In the genomic region with DNA sequence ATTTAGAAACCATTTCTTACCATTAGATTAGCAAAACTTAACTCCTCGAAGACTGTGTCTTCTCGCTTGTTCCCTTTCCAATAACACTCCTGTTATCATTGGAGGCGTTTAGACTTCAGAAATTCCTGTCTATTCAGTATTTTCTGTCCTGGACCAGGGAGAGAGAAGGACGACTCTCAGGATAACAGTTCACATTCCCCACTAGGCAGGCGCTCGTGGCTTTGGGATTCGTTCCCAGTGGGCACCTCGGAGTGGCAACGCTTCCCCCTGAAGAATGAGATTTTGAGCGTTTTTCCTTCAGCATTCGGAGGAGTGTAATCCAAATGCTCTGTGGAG, we compare ENCODE assay signal across 8 cellular contexts. TPM values are rescaled to one million over a fixed set of nuclear protein-coding genes. Genes with fewer than 3 reads are reported as not detected.
DNase-seq lines count a peak whose midpoint lies in the region; ATAC-seq, FAIRE-seq and TF ChIP-seq lines count a peak whose summit lies in the region.

No MANE protein-coding gene starts in this region.

- H3K27ac Mint-ChIP-seq in activated B cell treated with CpG ODN at 0.5 μM for 24 hours, result peak overlapping the region; percentile 83

- H3K36me3 ChIP-seq in iPS-20b (ENCODE audit: insufficient read depth, low read depth, low read length), result peaks cover 7% of the 10 kb centered on the region

- H3K27me3 ChIP-seq in iPS-20b (ENCODE audit: insufficient read depth, low read length), result no peaks in the 10 kb centered on the region

- peak overlapping the region; percentile 79 for H3K4me3 ChIP-seq in A549
- H3K4me3 ChIP-seq in iPS-20b (ENCODE audit: low read length), result peak overlapping the region; percentile 78

- POLR2A ChIA-PET in A549 (lab: Yijun Ruan, JAX) (interaction anchor here (1.0 to 2.6 kb wide), 2 partner anchors 19 to 52 kb away, joined by 8 to 18 read pairs; partner anchors contain the start of genes ZNF224 and ZNF226), activated B cell treated with CpG ODN at 0.5 μM for 24 hours (lab: Charles Lee) (interaction anchor here (0.8 to 2.6 kb wide), 4 partner anchors 18 to 177 kb away, joined by 4 to 19 read pairs (median 7); partner anchors contain the start of genes ZNF224, ZNF226 and ZNF45)

- no peak for TF ChIP-seq POLR2A in A549 (IDR thresholded peaks at IDR 0.05; ENCODE audit: low read length)

- no peak for TF ChIP-seq CTCF in A549 (IDR thresholded peaks at IDR 0.05)
- no peak for TF ChIP-seq CTCF in activated B cell treated with CpG ODN at 0.5 μM for 24 hours (IDR thresholded peaks at IDR 0.05)

- intact Hi-C loops in activated B cell treated with CpG ODN at 0.5 μM for 24 hours (cut with micrococcal nuclease), result loop anchor here (1.0 to 5.0 kb wide), 10 partner anchors 18 to 285 kb away; partner anchors contain the start of genes ZNF224, ZNF226, ZNF227 and ZNF230

- WGBS in A549 (ENCODE audit: missing lambda C conversion rate), result under 1% methylated on average over 11 of the region's 11 CpGs

- CTCF ChIA-PET in A549 (lab: Yijun Ruan, JAX) (interaction anchor here (1.4 kb wide), 1 partner anchor 18 kb away, joined by 4 read pairs; no protein-coding TSS in a partner anchor), activated B cell treated with CpG ODN at 0.5 μM for 24 hours (lab: Charles Lee) (no interaction called here)

- peaks cover 17% of the 10 kb centered on the region for H3K9me3 Mint-ChIP-seq in activated B cell treated with CpG ODN at 0.5 μM for 24 hours

- H3K4me1 ChIP-seq in A549 (no peaks in the 10 kb centered on the region), iPS-20b (ENCODE audit: insufficient read depth, low read length) (no peaks in the 10 kb centered on the region)

- no peaks in the 10 kb centered on the region for H3K27me3 Mint-ChIP-seq in activated B cell treated with CpG ODN at 0.5 μM for 24 hours

- H3K36me3 Mint-ChIP-seq in activated B cell treated with CpG ODN at 0.5 μM for 24 hours (ENCODE audit: low read depth), result peaks cover 38% of the 10 kb centered on the region

- no peak for TF ChIP-seq RAD21 in A549 (conservative IDR thresholded peaks at IDR 0.05 in 1 of 2, IDR thresholded peaks at IDR 0.05 in 1 of 2)

- peak overlapping the region; percentile 83 for H3K4me2 ChIP-seq in A549

- H3K4me1 Mint-ChIP-seq in activated B cell treated with CpG ODN at 0.5 μM for 24 hours, result peaks cover 31% of the 10 kb centered on the region

- no peak for TF ChIP-seq EP300 in A549 (IDR thresholded peaks at IDR 0.05)

- H3K27ac ChIP-seq in A549 (peak overlapping the region; percentile 63 to 75), iPS-20b (ENCODE audit: low read length) (no peak overlapping the region), temporal lobe (ENCODE audit: low read depth, low read length) (peak overlapping the region; percentile 33)

- H3K9ac ChIP-seq in iPS-20b (ENCODE audit: low read depth, low read length), result peak overlapping the region; percentile 64

- peak overlapping the region; percentile 97 for H3K4me3 Mint-ChIP-seq in activated B cell treated with CpG ODN at 0.5 μM for 24 hours

- H3K9me3 ChIP-seq in A549 (peaks cover 43% of the 10 kb centered on the region), iPS-20b (ENCODE audit: insufficient read depth, low read depth, low read length) (peaks cover 21% of the 10 kb centered on the region)

- DNase-seq in A549 (ENCODE audit: low read depth in 1 of 2, low spot score in 1 of 2) (no peak), activated B cell treated with CpG ODN at 0.5 μM for 24 hours (no peak), nucleus accumbens (lab: John Stamatoyannopoulos, UW) (no peak), medulla oblongata (ENCODE audit: extremely low spot score) (no peak), GDM1 (lab: John Stamatoyannopoulos, UW) (no peak)

- ATAC-seq in A549, result peak; percentile 44 to 54; a peak in 4 of 6 replicates
- peak; percentile 9 for ATAC-seq in GM21786 (IDR thresholded peaks at IDR 0.05; ENCODE audit: unreplicated experiment)
- no peak for ATAC-seq in activated B cell treated with CpG ODN at 0.5 μM for 24 hours (ENCODE audit: low read depth)

- FAIRE-seq in A549 (lab: Jason Lieb, UNC), result no peak

TF ChIP-seq in A549, 52 proteins besides CTCF, POLR2A, EP300 and RAD21 (continues in another document):
- TF ChIP-seq EHMT2 (IDR thresholded peaks at IDR 0.05; ENCODE audit: low read depth) (no peak), PHF8 (IDR thresholded peaks at IDR 0.05; ENCODE audit: borderline replicate concordance, low read depth) (no peak), RNF2 (IDR thresholded peaks at IDR 0.05; ENCODE audit: borderline replicate concordance, low read depth) (no peak), REST (IDR thresholded peaks at IDR 0.05) (no peak), HOXB5 (CRISPR knock-in tag; IDR thresholded peaks at IDR 0.05) (no peak)
- TF ChIP-seq, protein P1, sequence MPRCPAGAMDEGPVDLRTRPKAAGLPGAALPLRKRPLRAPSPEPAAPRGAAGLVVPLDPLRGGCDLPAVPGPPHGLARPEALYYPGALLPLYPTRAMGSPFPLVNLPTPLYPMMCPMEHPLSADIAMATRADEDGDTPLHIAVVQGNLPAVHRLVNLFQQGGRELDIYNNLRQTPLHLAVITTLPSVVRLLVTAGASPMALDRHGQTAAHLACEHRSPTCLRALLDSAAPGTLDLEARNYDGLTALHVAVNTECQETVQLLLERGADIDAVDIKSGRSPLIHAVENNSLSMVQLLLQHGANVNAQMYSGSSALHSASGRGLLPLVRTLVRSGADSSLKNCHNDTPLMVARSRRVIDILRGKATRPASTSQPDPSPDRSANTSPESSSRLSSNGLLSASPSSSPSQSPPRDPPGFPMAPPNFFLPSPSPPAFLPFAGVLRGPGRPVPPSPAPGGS (IDR thresholded peaks at IDR 0.05), result 0 out of 3 replicates have a peak, but pooled peaks have one; percentile 16

RNA-seq across cellular contexts. Expression of gene ZNF225, which starts 0.4 kb away (rescaled TPM):
- polyA plus RNA-seq in A549 (2011; rRNA removed), result 4.3 TPM in 2 replicates
- polyA plus RNA-seq in A549 (2012; cell fraction: cytosol; rRNA removed), result 0.47 and 0.49 TPM in 2 replicates
- 0.52 and 0.89 TPM in 2 replicates for polyA plus RNA-seq in A549 (2012; cell fraction: nucleus; rRNA removed)
- polyA plus RNA-seq in A549 (2017; fragmentation: RNase III; extraction: RNeasy Plus Mini Kit Qiagen cat#74134 plus additional on column Dnase treatment), result 3.3 to 3.7 TPM (median 3.3 TPM) in 3 replicates
- polyA minus RNA-seq in A549 (2011; rRNA and poly(A)+ RNA removed), result 3.7 and 3.9 TPM in 2 replicates
- 7.9 and 9.2 TPM in 2 replicates for total RNA-seq in activated B cell treated with CpG ODN at 0.5 μM for 24 hours
- total RNA-seq in temporal lobe, result 11.3 TPM

RNA-seq across cellular contexts. Expression of gene ZNF224, which starts 18.6 kb away (rescaled TPM):
- 22.3 and 25.0 TPM in 2 replicates for polyA plus RNA-seq in A549 (2011; rRNA removed)
- 6.5 and 6.6 TPM in 2 replicates for polyA plus RNA-seq in A549 (2012; cell fraction: cytosol; rRNA removed)
- 10.3 and 14.1 TPM in 2 replicates for polyA plus RNA-seq in A549 (2012; cell fraction: nucleus; rRNA removed)
- 17.0 to 21.0 TPM (median 17.1 TPM) in 3 replicates for polyA plus RNA-seq in A549 (2017; fragmentation: RNase III; extraction: RNeasy Plus Mini Kit Qiagen cat#74134 plus additional on column Dnase treatment)
- 21.9 and 25.1 TPM in 2 replicates for polyA minus RNA-seq in A549 (2011; rRNA and poly(A)+ RNA removed)
- total RNA-seq in activated B cell treated with CpG ODN at 0.5 μM for 24 hours, result 49.2 and 53.3 TPM in 2 replicates
- total RNA-seq in temporal lobe, result 26.3 TPM

RNA-seq across cellular contexts. Expression of gene ZNF234, which starts 28.6 kb away (rescaled TPM):
- polyA plus RNA-seq in A549 (2011; rRNA removed), result 5.8 and 6.2 TPM in 2 replicates
- polyA plus RNA-seq in A549 (2012; cell fraction: cytosol; rRNA removed), result 1.0 and 1.2 TPM in 2 replicates
- 2.0 and 4.2 TPM in 2 replicates for polyA plus RNA-seq in A549 (2012; cell fraction: nucleus; rRNA removed)
- polyA plus RNA-seq in A549 (2017; fragmentation: RNase III; extraction: RNeasy Plus Mini Kit Qiagen cat#74134 plus additional on column Dnase treatment), result 4.7 to 5.4 TPM (median 5.1 TPM) in 3 replicates
- 5.9 and 7.0 TPM in 2 replicates for polyA minus RNA-seq in A549 (2011; rRNA and poly(A)+ RNA removed)
- 14.8 and 18.8 TPM in 2 replicates for total RNA-seq in activated B cell treated with CpG ODN at 0.5 μM for 24 hours
- 20.2 TPM for total RNA-seq in temporal lobe

RNA-seq across cellular contexts. Expression of gene ZNF284, which starts 40.8 kb away (rescaled TPM):
- polyA plus RNA-seq in A549 (2011; rRNA removed) (1.0 and 1.2 TPM in 2 replicates), A549 (2017; fragmentation: RNase III; extraction: RNeasy Plus Mini Kit Qiagen cat#74134 plus additional on column Dnase treatment) (0.81 to 1.1 TPM (median 1.0 TPM) in 3 replicates)
- 0.21 and 0.23 TPM in 2 replicates for polyA plus RNA-seq in A549 (2012; cell fraction: cytosol; rRNA removed)
- 0.19 and 0.37 TPM in 2 replicates for polyA plus RNA-seq in A549 (2012; cell fraction: nucleus; rRNA removed)
- polyA minus RNA-seq in A549 (2011; rRNA and poly(A)+ RNA removed), result 1.6 and 1.7 TPM in 2 replicates
- total RNA-seq in activated B cell treated with CpG ODN at 0.5 μM for 24 hours (2.1 and 2.3 TPM in 2 replicates), temporal lobe (8.1 TPM)

RNA-seq across cellular contexts. Expression of gene ZNF226, which starts 52.1 kb away (rescaled TPM):
- polyA plus RNA-seq in A549 (2011; rRNA removed), result 46.3 and 53.2 TPM in 2 replicates
- polyA plus RNA-seq in A549 (2012; cell fraction: cytosol; rRNA removed), result 10.4 and 10.6 TPM in 2 replicates
- 5.0 and 9.9 TPM in 2 replicates for polyA plus RNA-seq in A549 (2012; cell fraction: nucleus; rRNA removed)
- 26.8 to 27.6 TPM (median 27.2 TPM) in 3 replicates for polyA plus RNA-seq in A549 (2017; fragmentation: RNase III; extraction: RNeasy Plus Mini Kit Qiagen cat#74134 plus additional on column Dnase treatment)
- polyA minus RNA-seq in A549 (2011; rRNA and poly(A)+ RNA removed), result 11.6 and 14.3 TPM in 2 replicates
- total RNA-seq in activated B cell treated with CpG ODN at 0.5 μM for 24 hours, result 37.7 and 38.3 TPM in 2 replicates
- total RNA-seq in temporal lobe, result 40.8 TPM
